Comparison of ENCODE assay signal across 15 cellular contexts in the genomic region with DNA sequence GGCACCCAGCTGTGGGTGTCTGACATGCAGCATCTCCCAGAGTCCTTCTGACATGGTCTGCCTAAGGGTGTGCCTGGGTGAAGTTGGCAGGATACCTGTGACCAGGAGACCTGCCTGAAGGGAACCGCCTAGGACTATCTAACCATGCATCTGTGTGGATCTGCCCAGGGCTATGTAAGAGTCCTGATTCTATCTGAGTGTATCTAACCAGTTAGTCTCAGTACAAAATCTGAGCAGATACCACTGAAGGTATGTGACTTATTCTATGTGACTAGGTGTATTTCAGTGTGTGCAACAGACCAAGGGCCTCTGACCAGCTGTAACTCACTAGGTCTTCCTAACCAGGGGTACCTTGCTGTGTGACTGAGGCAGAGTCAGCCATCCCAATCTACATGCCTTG. TPM values are rescaled to one million over a fixed set of nuclear protein-coding genes. Genes with fewer than 3 reads are reported as not detected.
A peak's percentile ranks its signal among the peaks of the same experiment; 100 is the strongest.
DNase-seq lines count a peak whose midpoint lies in the region; ATAC-seq and TF ChIP-seq lines count a peak whose summit lies in the region.
"Had no signal": no experiment of that assay in that cellular context is flagged by ENCODE, and none has a peak within 500 bp of the region (broad histone marks: within the 10 kb centered on the region; RNA-seq: fewer than 3 reads in every experiment).

No MANE protein-coding gene starts in this region.

- H3K4me2 ChIP-seq in trophoblast cell (ENCODE audit: low read length), result no peak overlapping the region

- TF ChIP-seq CTCF in Panc1 (IDR thresholded peaks at IDR 0.05), result no peak

- POLR2A ChIA-PET in Panc1 (lab: Charles Lee), result interaction anchor here (0.7 kb wide), 1 partner anchor 505 kb away, joined by 6 read pairs; no protein-coding TSS in a partner anchor

- no peaks in the 10 kb centered on the region for H3K4me1 ChIP-seq in Panc1 (ENCODE audit: control insufficient read depth, insufficient read depth, low read length)
- H3K4me1 ChIP-seq in trophoblast cell (ENCODE audit: control insufficient read depth in 1 of 2, insufficient read depth in 2 of 2, low read length in 2 of 2), result no peaks in the 10 kb centered on the region

- H4K12ac ChIP-seq in trophoblast cell (ENCODE audit: low read depth, low read length), result no peak overlapping the region

- no peak overlapping the region for H3K9ac ChIP-seq in trophoblast cell (ENCODE audit: low read length)
- H3K9ac ChIP-seq: GM23248 had no signal

- intact Hi-C loops in Panc1 (cut with micrococcal nuclease; ENCODE audit: unreplicated experiment), result no loop called here
- intact Hi-C loops in left colon (cut with DNase I, micrococcal nuclease), result no loop called here

- no peak overlapping the region for H3K23ac ChIP-seq in trophoblast cell (ENCODE audit: low read length)

- H4K91ac ChIP-seq in trophoblast cell (ENCODE audit: low read depth, low read length), result no peak overlapping the region

- no peaks in the 10 kb centered on the region for H3K79me1 ChIP-seq in trophoblast cell (ENCODE audit: low read length)

- H3K4me3 ChIP-seq in Panc1 (ENCODE audit: low read depth in 2 of 2, low read length in 2 of 2) (no peak overlapping the region), trophoblast cell (ENCODE audit: low read depth, low read length) (no peak overlapping the region)
- H3K4me3 ChIP-seq: GM23248 had no signal

- no TSS peak for BruUV-seq in Panc1 (replicated peaks; lab: Mats Ljungman, UMichigan)

- H2AFZ ChIP-seq in trophoblast cell (ENCODE audit: insufficient read depth, low read length, poor library complexity), result no peak overlapping the region
- H2AFZ ChIP-seq: GM23248 had no signal

- H3K14ac ChIP-seq in trophoblast cell (ENCODE audit: low read length), result no peak overlapping the region

- no peaks in the 10 kb centered on the region for H3K27me3 ChIP-seq in Panc1 (ENCODE audit: control insufficient read depth, insufficient read depth, low read length)
- no peaks in the 10 kb centered on the region for H3K27me3 ChIP-seq in trophoblast cell (ENCODE audit: insufficient read depth, low read length)

- WGBS in trophoblast cell (ENCODE audit: extremely low coverage, insufficient coverage, insufficient read length), result no CpG with 5 or more reads among the region's 1 CpG

- H3K9me3 ChIP-seq in Panc1 (ENCODE audit: control insufficient read depth, insufficient read depth, low read depth, low read length), result no peaks in the 10 kb centered on the region
- H3K9me3 ChIP-seq in trophoblast cell (ENCODE audit: insufficient read depth, low read depth, low read length), result no peaks in the 10 kb centered on the region

- no peaks in the 10 kb centered on the region for H3K79me2 ChIP-seq in trophoblast cell (ENCODE audit: control insufficient read depth, insufficient read depth, low read length, poor library complexity)

- DNase-seq in Panc1 (ENCODE audit: low read depth, low spot score), result no peak
- DNase-seq in left colon, result peak in 1 of 2 donors; percentile 10
- DNase-seq in trophoblast cell, result peak; percentile 68 to 82
- DNase-seq in activated CD4-positive, CD25-positive, alpha-beta regulatory T cell treated with anti-CD3 and anti-CD28 coated beads, Interleukin-2, amount 50 U/mL, for 72 hours, result no peak
- no peak for DNase-seq in caudate nucleus (lab: John Stamatoyannopoulos, UW)
- DNase-seq in HCEC 1CT, result no peak
- DNase-seq: C1 segment of cervical spinal cord; CD4-positive, alpha-beta memory T cell; COR-L47; DMS153; DND-41; GM23248; H7; HFFc6 had no signal

- H2BK120ac ChIP-seq in trophoblast cell (ENCODE audit: insufficient read depth, low read length, poor library complexity), result no peak overlapping the region

- H3K27ac ChIP-seq in Panc1 (ENCODE audit: low read length) (no peak overlapping the region), trophoblast cell (ENCODE audit: low read depth, low read length) (no peak overlapping the region), caudate nucleus (ENCODE audit: low read depth, low read length) (no peak overlapping the region)
- H3K27ac ChIP-seq: GM23248 had no signal

- no peak overlapping the region for H4K8ac ChIP-seq in trophoblast cell (ENCODE audit: low read depth, low read length)

- no peak overlapping the region for H3K4ac ChIP-seq in trophoblast cell (ENCODE audit: low read depth, low read length)

- H2AK5ac ChIP-seq in trophoblast cell (ENCODE audit: low read length), result no peak overlapping the region

- H2BK5ac ChIP-seq in trophoblast cell (ENCODE audit: low read depth, low read length, poor library complexity), result no peak overlapping the region

- in situ Hi-C loops in Panc1 (cut with HindIII; ENCODE audit: low pct_unique_long_range_greater_than_20kb, low sequenced_read_pairs), result no loop called here

- peak; percentile 5 for ATAC-seq in Panc1
- peak; percentile 3 for ATAC-seq in left colon
- ATAC-seq: HCT116 had no signal

- CTCF ChIA-PET in Panc1 (lab: Charles Lee), result no interaction called here

- H3K36me3 ChIP-seq in Panc1 (ENCODE audit: control insufficient read depth, insufficient read depth, low read length) (no peaks in the 10 kb centered on the region), trophoblast cell (ENCODE audit: control insufficient read depth in 1 of 2, insufficient read depth in 2 of 2, low read length in 2 of 2) (no peaks in the 10 kb centered on the region)

- H3K18ac ChIP-seq in trophoblast cell (ENCODE audit: low read length), result no peak overlapping the region

- H2BK12ac ChIP-seq in trophoblast cell (ENCODE audit: low read length), result no peak overlapping the region

RNA-seq across cellular contexts. Expression of a gene that starts 28.2 kb away (rescaled TPM):
- total RNA-seq in Panc1 (2021; ENCODE audit: unreplicated experiment) (4,927 TPM), left colon (100 to 1,000 TPM; 128 to 166 TPM)
- 6,160 TPM for polyA plus RNA-seq in Panc1 (2012; ENCODE audit: insufficient read length)
- 183 and 189 TPM in 2 replicates for polyA plus RNA-seq in trophoblast cell (2013)

RNA-seq across cellular contexts. Expression of a gene that starts 40.4 kb away (rescaled TPM):
- total RNA-seq in Panc1 (2021; ENCODE audit: unreplicated experiment) (322 TPM), left colon (10 to 100 TPM in 1 of 2 donors, 1 to 10 TPM in 1; 7.6 to 16.3 TPM)
- 462 TPM for polyA plus RNA-seq in Panc1 (2012; ENCODE audit: insufficient read length)
- polyA plus RNA-seq in trophoblast cell (2013), result 16.6 and 16.9 TPM in 2 replicates

Comparison
In these comparisons a context has a peak if more than half of its experiments do, and no peak if none do; other contexts are left out.
1. DNase-seq: peak in trophoblast cell (2 of 2); none in Panc1 (single experiment), activated CD4-positive, CD25-positive, alpha-beta regulatory T cell treated with anti-CD3 and anti-CD28 coated beads, Interleukin-2, amount 50 U/mL, for 72 hours (single experiment), caudate nucleus (0 of 61) and HCEC 1CT (single experiment).
2. RNA of a gene that starts 28.2 kb away (total RNA-seq): 4,927 TPM in Panc1 (single experiment); 128 to 166 TPM in left colon; every median in the first group is over 10 times any median in the second.
3. RNA of a gene that starts 40.4 kb away (total RNA-seq): 322 TPM in Panc1 (single experiment); 7.6 to 16.3 TPM in left colon; every median in the first group is over 10 times any median in the second.